Comparison of ENCODE assay signal across 2 cellular contexts in genomic region chr1:244219802-244220201, GRCh38.
TF ChIP-seq lines count a peak whose summit lies in the region.

No MANE protein-coding gene starts in this region.

TF ChIP-seq in IMR-90, 13 proteins besides CTCF, POLR2A, EP300 and RAD21:
- TF ChIP-seq NFE2L2 (IDR thresholded peaks at IDR 0.05; ENCODE audit: low read depth, low read length) (no peak), MAZ (IDR thresholded peaks at IDR 0.05; ENCODE audit: borderline replicate concordance, low read depth, low read length) (no peak), ELK1 (IDR thresholded peaks at IDR 0.05; ENCODE audit: borderline replicate concordance, low read depth, low read length) (no peak), SMC3 (IDR thresholded peaks at IDR 0.05; ENCODE audit: low read depth, low read length) (no peak), RFX5 (IDR thresholded peaks at IDR 0.05; ENCODE audit: low read depth, low read length) (no peak), MXI1 (IDR thresholded peaks at IDR 0.05; ENCODE audit: borderline replicate concordance, low read depth, low read length) (no peak), BHLHE40 (IDR thresholded peaks at IDR 0.05; ENCODE audit: low read depth, low read length) (no peak), CHD1 (IDR thresholded peaks at IDR 0.05; ENCODE audit: low read depth, low read length) (no peak), RCOR1 (IDR thresholded peaks at IDR 0.05; ENCODE audit: insufficient replicate concordance, low read length) (no peak), MAFK (IDR thresholded peaks at IDR 0.05; ENCODE audit: low read depth, low read length) (no peak), CEBPB (IDR thresholded peaks at IDR 0.05; ENCODE audit: low read depth, low read length) (no peak), FOS (IDR thresholded peaks at IDR 0.05; ENCODE audit: low read depth, low read length) (no peak)
- TF ChIP-seq, protein P1, sequence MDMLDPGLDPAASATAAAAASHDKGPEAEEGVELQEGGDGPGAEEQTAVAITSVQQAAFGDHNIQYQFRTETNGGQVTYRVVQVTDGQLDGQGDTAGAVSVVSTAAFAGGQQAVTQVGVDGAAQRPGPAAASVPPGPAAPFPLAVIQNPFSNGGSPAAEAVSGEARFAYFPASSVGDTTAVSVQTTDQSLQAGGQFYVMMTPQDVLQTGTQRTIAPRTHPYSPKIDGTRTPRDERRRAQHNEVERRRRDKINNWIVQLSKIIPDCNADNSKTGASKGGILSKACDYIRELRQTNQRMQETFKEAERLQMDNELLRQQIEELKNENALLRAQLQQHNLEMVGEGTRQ (IDR thresholded peaks at IDR 0.05; ENCODE audit: low read depth, low read length) = no peak

TF ChIP-seq in H1, 55 proteins besides CTCF, POLR2A, EP300 and RAD21:
- TF ChIP-seq TBP (IDR thresholded peaks at IDR 0.05; ENCODE audit: low read depth, low read length) (peak; percentile 53; the same call in 1 of the 2 replicates), TAF1 (IDR thresholded peaks at IDR 0.05; ENCODE audit: low read depth, low read length) (no peak)
